ENCODE assay signal across 8 cellular contexts in the genomic region with DNA sequence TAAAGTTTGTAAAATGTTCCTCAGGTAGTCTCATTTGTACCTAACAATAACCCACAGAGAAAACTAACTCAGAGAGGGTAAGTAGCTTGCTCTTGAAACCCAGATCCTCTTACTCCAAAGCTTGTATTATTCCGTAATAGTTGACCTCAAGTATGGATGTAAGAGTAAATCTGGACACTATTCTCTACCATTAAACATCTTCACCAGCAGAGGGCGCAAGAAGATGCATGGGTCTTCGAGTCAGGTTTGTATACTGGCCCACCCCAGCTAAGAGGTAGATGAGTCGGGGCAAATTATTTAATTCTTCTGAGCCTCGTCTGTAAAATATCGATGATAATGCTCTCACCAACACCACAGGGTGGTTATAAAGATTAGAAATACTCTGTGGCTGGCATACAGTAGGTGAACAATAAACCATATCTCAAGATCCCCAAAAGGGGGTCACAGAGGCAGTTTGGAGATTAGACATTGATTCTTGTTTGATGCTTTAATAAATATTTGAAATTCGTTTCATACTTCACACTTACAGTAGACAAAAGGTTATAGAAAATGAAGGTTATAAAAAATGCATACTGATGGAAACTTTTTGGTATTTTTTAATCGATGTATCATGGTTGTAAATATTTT. TPM values are rescaled to one million over a fixed set of nuclear protein-coding genes. Genes with fewer than 3 reads are reported as not detected.
DNase-seq lines count a peak whose midpoint lies in the region; ATAC-seq and TF ChIP-seq lines count a peak whose summit lies in the region.

No MANE protein-coding gene starts in this region.

- H3K4me1 Mint-ChIP-seq in activated naive CD4-positive, alpha-beta T cell treated with anti-CD3 and anti-CD28 coated beads, Interleukin-2, amount 50 U/mL, for 24 hours: peaks cover 13% of the 10 kb centered on the region

- no peak overlapping the region for H3K4me3 Mint-ChIP-seq in activated naive CD4-positive, alpha-beta T cell treated with anti-CD3 and anti-CD28 coated beads, Interleukin-2, amount 50 U/mL, for 24 hours

- TF ChIP-seq CTCF in heart left ventricle (IDR thresholded peaks at IDR 0.05): peak; percentile 69 to 90 (median 80)
- peak; percentile 71 for TF ChIP-seq CTCF in retinal pigment epithelial cell (conservative IDR thresholded peaks at IDR 0.05; ENCODE audit: low read depth, low read length)

- H3K4me2 ChIP-seq in Karpas-422 (ENCODE audit: low read depth, low read length, poor library complexity, severe bottlenecking): no peak overlapping the region

- no peak overlapping the region for H3K27ac ChIP-seq in Karpas-422 (ENCODE audit: low read length)
- peak overlapping the region in 1 of 12 donors; percentile 9 for H3K27ac ChIP-seq in heart left ventricle

- H3K27me3 ChIP-seq in Karpas-422 (ENCODE audit: low read length) (no peaks in the 10 kb centered on the region), heart left ventricle (peaks cover 7 to 42% (median 18%) of the 10 kb centered on the region in 9 donors)

- H3K9me3 ChIP-seq in Karpas-422 (ENCODE audit: low read length) (no peaks in the 10 kb centered on the region), heart left ventricle (no peaks in the 10 kb centered on the region)

- H3K9ac ChIP-seq in Karpas-422 (ENCODE audit: low read length): no peak overlapping the region

- ATAC-seq in heart left ventricle (peak in 3 of 4 donors; percentile 67 to 75 (median 72)), HG03097 (IDR thresholded peaks at IDR 0.05; ENCODE audit: low FRiP score, unreplicated experiment) (no peak)

- H3K36me3 ChIP-seq in Karpas-422 (ENCODE audit: insufficient read depth, low read length) (no peaks in the 10 kb centered on the region), heart left ventricle (no peaks in the 10 kb centered on the region)

- no peaks in the 10 kb centered on the region for H4K20me1 ChIP-seq in Karpas-422 (ENCODE audit: insufficient read depth, low read depth, low read length)

- peaks cover 18% of the 10 kb centered on the region for H3K27me3 Mint-ChIP-seq in activated naive CD4-positive, alpha-beta T cell treated with anti-CD3 and anti-CD28 coated beads, Interleukin-2, amount 50 U/mL, for 24 hours

- no peaks in the 10 kb centered on the region for H3K9me3 Mint-ChIP-seq in activated naive CD4-positive, alpha-beta T cell treated with anti-CD3 and anti-CD28 coated beads, Interleukin-2, amount 50 U/mL, for 24 hours

- H3K4me3 ChIP-seq in Karpas-422 (ENCODE audit: low read length) (no peak overlapping the region), heart left ventricle (no peak overlapping the region), retinal pigment epithelial cell (ENCODE audit: low read length) (no peak overlapping the region)

- no peaks in the 10 kb centered on the region for H3K9me2 ChIP-seq in Karpas-422 (replicated peaks; ENCODE audit: insufficient read depth, low read length)

- no peak for TF ChIP-seq POLR2A in heart left ventricle (IDR thresholded peaks at IDR 0.05)

- H2AFZ ChIP-seq in Karpas-422 (ENCODE audit: low read length): no peak overlapping the region

- H3K36me3 Mint-ChIP-seq in activated naive CD4-positive, alpha-beta T cell treated with anti-CD3 and anti-CD28 coated beads, Interleukin-2, amount 50 U/mL, for 24 hours: peaks cover 2% of the 10 kb centered on the region

- H3K4me1 ChIP-seq in Karpas-422 (ENCODE audit: low read length): peaks cover 19% of the 10 kb centered on the region
- H3K4me1 ChIP-seq in heart left ventricle: peaks cover 0 to 38% (median 10%) of the 10 kb centered on the region in 12 donors

- intact Hi-C loops in heart left ventricle (cut with DNase I): loop anchor here (1.0 to 10.0 kb wide), 18 partner anchors 63 to 373 kb away; a partner anchor contains a TSS

- DNase-seq in EH (ENCODE audit: low read depth): peak; percentile 80
- peak; percentile 86 for DNase-seq in Karpas-422
- peak; percentile 51 for DNase-seq in SHP77 treated with DMSO at 0.1 percent for 48 hours (lab: John Stamatoyannopoulos, UW)
- DNase-seq in heart left ventricle: peak in 4 of 5 donors; percentile 39 to 76 (median 62)
- no peak for DNase-seq in retinal pigment epithelial cell (ENCODE audit: low read depth)
- no peak for DNase-seq in UCSD-AML1 (lab: John Stamatoyannopoulos, UW; ENCODE audit: unreplicated experiment)

- H3K79me2 ChIP-seq in Karpas-422 (ENCODE audit: low read length): no peaks in the 10 kb centered on the region

- 22 to 26% (median 24%) methylated on average over 8 of the region's 8 CpGs for WGBS in heart left ventricle, 4 donors

- H3K27ac Mint-ChIP-seq in activated naive CD4-positive, alpha-beta T cell treated with anti-CD3 and anti-CD28 coated beads, Interleukin-2, amount 50 U/mL, for 24 hours: peak overlapping the region; percentile 23

RNA-seq across cellular contexts. Expression of a gene that starts 3.5 kb away (rescaled TPM):
- 0.22 TPM in 1 of 2 replicates, not detected in the other for total RNA-seq in Karpas-422 (2014; rRNA removed; shearing (Covaris generic); ENCODE audit: low replicate concordance)
- 1 to 10 TPM in 7 of 9 donors, under 1 TPM in 2; 0.28 to 7.2 (median 2.3) TPM for total RNA-seq in heart left ventricle
- 1 to 10 TPM in 1 of 2 donors, under 1 TPM in 1; 0.88 to 1.5 TPM for polyA plus RNA-seq in heart left ventricle

Comparison
In these comparisons a context has a peak if more than half of its experiments do, and no peak if none do; other contexts are left out.
1. DNase-seq: peak in EH (single experiment), Karpas-422 (single experiment), SHP77 treated with DMSO at 0.1 percent for 48 hours (single experiment) and heart left ventricle (4 of 5); none in retinal pigment epithelial cell (single experiment) and UCSD-AML1 (single experiment).